8 cellular contexts compared by ENCODE assay signal in genomic region chr17:39209317-39210092, GRCh38. TPM values are rescaled to one million over a fixed set of nuclear protein-coding genes. Genes with fewer than 3 reads are reported as not detected.
A peak's percentile ranks its signal among the peaks of the same experiment; 100 is the strongest.
DNase-seq lines count a peak whose midpoint lies in the region; ATAC-seq and TF ChIP-seq lines count a peak whose summit lies in the region.

No MANE protein-coding gene starts in this region.

- intact Hi-C loops in CD8-positive, alpha-beta T cell (cut with DNase I, micrococcal nuclease), result loop anchor here (1.0 to 10.0 kb wide), 2 partner anchors 10 to 255 kb away; partner anchors contain the start of gene CDK12 (in 1 of the 2)
- intact Hi-C loops in testis (cut with DNase I; ENCODE audit: low total_unique reads), result no loop called here

- H3K27me3 ChIP-seq in CD8-positive, alpha-beta T cell (ENCODE audit: insufficient read depth, low read length), result no peaks in the 10 kb centered on the region
- H3K27me3 ChIP-seq in osteoblast (ENCODE audit: insufficient read depth, low read length) (no peaks in the 10 kb centered on the region), testis (no peaks in the 10 kb centered on the region)

- H3K4me3 ChIP-seq in CD8-positive, alpha-beta T cell (ENCODE audit: low read depth, low read length), result peak overlapping the region; percentile 34
- peak overlapping the region; percentile 67 for H3K4me3 ChIP-seq in osteoblast (ENCODE audit: insufficient read depth, low read length)
- peak overlapping the region; percentile 21 to 34 for H3K4me3 ChIP-seq in testis

- TF ChIP-seq CTCF in CD8-positive, alpha-beta T cell (IDR thresholded peaks at IDR 0.05), result no peak
- TF ChIP-seq CTCF in osteoblast (IDR thresholded peaks at IDR 0.05; ENCODE audit: extremely low read depth, low read depth, low read length), result no peak
- TF ChIP-seq CTCF in testis (IDR thresholded peaks at IDR 0.05), result no peak

- peak overlapping the region; percentile 73 for H3K27ac Mint-ChIP-seq in CD8-positive, alpha-beta T cell

- H3K36me3 ChIP-seq in CD8-positive, alpha-beta T cell (ENCODE audit: insufficient read depth, low read length), result peaks cover 7% of the 10 kb centered on the region
- H3K36me3 ChIP-seq in osteoblast (ENCODE audit: insufficient read depth, low read length) (peaks cover 6% of the 10 kb centered on the region), testis (ENCODE audit: low read depth, missing control alignments) (no peaks in the 10 kb centered on the region)

- no peaks in the 10 kb centered on the region for H3K79me2 ChIP-seq in osteoblast (ENCODE audit: insufficient read depth, low read length)

- H3K27ac ChIP-seq in CD8-positive, alpha-beta T cell (ENCODE audit: low read depth, low read length), result peak overlapping the region; percentile 19
- H3K27ac ChIP-seq in osteoblast (ENCODE audit: low read depth, low read length) (peak overlapping the region; percentile 63), testis (peak overlapping the region in 1 of 2 donors; percentile 31)

- H3K4me2 ChIP-seq in osteoblast (ENCODE audit: insufficient read depth, low read length), result peak overlapping the region; percentile 79

- H3K9me3 Mint-ChIP-seq in CD8-positive, alpha-beta T cell, result no peaks in the 10 kb centered on the region

- peaks cover 35% of the 10 kb centered on the region for H3K4me1 ChIP-seq in CD8-positive, alpha-beta T cell (ENCODE audit: insufficient read depth, low read length)
- H3K4me1 ChIP-seq in osteoblast (ENCODE audit: insufficient read depth, low read length) (peaks cover 23% of the 10 kb centered on the region), testis (peaks cover 17% of the 10 kb centered on the region)

- WGBS in testis, 2 donors, result 1 to 29% methylated on average over 2 to 39 of the region's 39 CpGs

- POLR2A ChIA-PET in CD8-positive, alpha-beta T cell (lab: Charles Lee), result interaction anchor here (1.7 to 3.7 kb wide), 5 partner anchors 10 to 36 kb away, joined by 6 to 39 read pairs (median 9); partner anchors contain the start of gene RPL19

- peak; percentile 84 for ATAC-seq in CD8-positive, alpha-beta T cell
- no peak for ATAC-seq in HG03565 (IDR thresholded peaks at IDR 0.05; ENCODE audit: unreplicated experiment)

- peaks cover 8% of the 10 kb centered on the region for H3K36me3 Mint-ChIP-seq in CD8-positive, alpha-beta T cell

- H3K27me3 Mint-ChIP-seq in CD8-positive, alpha-beta T cell (ENCODE audit: low read depth), result no peaks in the 10 kb centered on the region

- H2AFZ ChIP-seq in osteoblast (ENCODE audit: low read length), result peak overlapping the region; percentile 70

- H4K20me1 ChIP-seq in osteoblast (ENCODE audit: insufficient read depth, low read length), result peaks cover under 1% of the 10 kb centered on the region

- H3K9me3 ChIP-seq in CD8-positive, alpha-beta T cell (ENCODE audit: low read length), result no peaks in the 10 kb centered on the region
- H3K9me3 ChIP-seq in osteoblast (ENCODE audit: low read depth, low read length) (no peaks in the 10 kb centered on the region), testis (no peaks in the 10 kb centered on the region)

- CTCF ChIA-PET in CD8-positive, alpha-beta T cell (lab: Charles Lee), result interaction anchor here (0.7 to 10.8 kb wide), 6 partner anchors 10 to 519 kb away, joined by 3 to 429 read pairs (median 3); partner anchors contain the start of gene RPL19

- H3K4me1 Mint-ChIP-seq in CD8-positive, alpha-beta T cell (ENCODE audit: low read depth), result peaks cover 31% of the 10 kb centered on the region

- DNase-seq in CD8-positive, alpha-beta T cell, result peak; percentile 35 to 86 (median 70)
- peak; percentile 26 for DNase-seq in NCI-H774 (lab: John Stamatoyannopoulos, UW)
- DNase-seq in activated gamma-delta T cell (lab: John Stamatoyannopoulos, UW), result peak; percentile 73
- DNase-seq in germinal center (ENCODE audit: low spot score), result peak; percentile 52
- DNase-seq in osteoblast (ENCODE audit: insufficient read length, low spot score, missing footprints), result peak; percentile 98
- peak; percentile 78 for DNase-seq in testis
- DNase-seq in GM19240 (ENCODE audit: insufficient read length, low spot score), result no peak

- TF ChIP-seq POLR2A in testis (IDR thresholded peaks at IDR 0.05), result no peak

- peak overlapping the region; percentile 66 for H3K4me3 Mint-ChIP-seq in CD8-positive, alpha-beta T cell

RNA-seq across cellular contexts. Expression of gene RPL19, which starts 9.4 kb away (rescaled TPM):
- 1,000 to 10,000 TPM; 3,808 to 3,896 TPM for total RNA-seq in CD8-positive, alpha-beta T cell
- total RNA-seq in osteoblast (1,279 and 1,302 TPM in 2 replicates), testis (1,000 to 10,000 TPM in 1 of 2 donors, 100 to 1,000 TPM in 1; 954 to 1,719 TPM)
- polyA plus RNA-seq in testis (ENCODE audit: insufficient read depth, low read depth, low replicate concordance), result 1,741 TPM

RNA-seq across cellular contexts. Expression of gene CACNB1, which starts 12.0 kb away (rescaled TPM):
- total RNA-seq in CD8-positive, alpha-beta T cell, result 10 to 100 TPM in 1 of 2 experiments, 1 to 10 TPM in 1; 9.1 to 11.8 TPM
- total RNA-seq in osteoblast, result 5.8 and 7.4 TPM in 2 replicates
- 10 to 100 TPM; 18.1 to 19.8 TPM for total RNA-seq in testis
- 11.3 TPM for polyA plus RNA-seq in testis (ENCODE audit: insufficient read depth, low read depth, low replicate concordance)

RNA-seq across cellular contexts. Expression of gene STAC2, which starts 16.2 kb away (rescaled TPM):
- total RNA-seq in CD8-positive, alpha-beta T cell, result under 1 TPM; 0.11 to 0.17 TPM
- under 0.01 TPM in 1 of 2 replicates, not detected in the other for total RNA-seq in osteoblast
- total RNA-seq in testis, result under 1 TPM; 0.24 to 0.37 TPM
- polyA plus RNA-seq in testis (ENCODE audit: insufficient read depth, low read depth, low replicate concordance), result 1.1 TPM

RNA-seq across cellular contexts. Expression of gene ARL5C, which starts 43.5 kb away (rescaled TPM):
- not detected for total RNA-seq in CD8-positive, alpha-beta T cell
- not detected in 2 replicates for total RNA-seq in osteoblast
- total RNA-seq in testis, result not detected
- polyA plus RNA-seq in testis (ENCODE audit: insufficient read depth, low read depth, low replicate concordance), result not detected

RNA-seq across cellular contexts. Expression of gene PLXDC1, which starts 58.1 kb away (rescaled TPM):
- total RNA-seq in CD8-positive, alpha-beta T cell, result 10 to 100 TPM; 66.5 to 75.7 TPM
- 2.9 and 3.8 TPM in 2 replicates for total RNA-seq in osteoblast
- 10 to 100 TPM in 1 of 2 donors, 1 to 10 TPM in 1; 9.6 to 14.8 TPM for total RNA-seq in testis
- 40.5 TPM for polyA plus RNA-seq in testis (ENCODE audit: insufficient read depth, low read depth, low replicate concordance)
